12 cellular contexts compared by ENCODE assay signal in the genomic region with DNA sequence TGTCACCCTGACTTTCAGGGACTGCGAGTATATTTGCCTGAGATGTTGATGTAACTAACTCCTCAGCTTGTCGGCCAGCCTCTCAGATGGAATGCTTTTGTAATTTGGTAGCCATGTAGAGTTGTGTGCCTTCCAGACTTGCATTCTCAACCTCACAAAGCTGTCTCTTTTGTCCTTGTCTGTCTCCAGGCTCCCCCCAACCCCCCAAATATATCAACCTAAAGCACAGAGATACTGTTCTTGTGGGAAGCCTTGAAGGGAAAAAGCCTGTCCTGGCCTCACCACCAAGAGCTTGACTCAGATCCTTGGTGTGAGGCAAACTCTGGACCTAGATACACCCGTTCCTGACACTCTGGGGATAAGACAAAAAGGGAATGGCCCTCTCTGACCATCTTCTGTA. TPM values are rescaled to one million over a fixed set of nuclear protein-coding genes. Genes with fewer than 3 reads are reported as not detected.
A peak's percentile ranks its signal among the peaks of the same experiment; 100 is the strongest.
DNase-seq lines count a peak whose midpoint lies in the region; TF ChIP-seq lines count a peak whose summit lies in the region.
"Had no signal": no experiment of that assay in that cellular context is flagged by ENCODE, and none has a peak within 500 bp of the region (broad histone marks: within the 10 kb centered on the region; RNA-seq: fewer than 3 reads in every experiment).

No MANE protein-coding gene starts in this region.

- no peak overlapping the region for H3K4me3 ChIP-seq in adipocyte (ENCODE audit: low read length)
- no peak overlapping the region for H3K4me3 ChIP-seq in skin epidermis
- H3K4me3 ChIP-seq: cardiac muscle cell had no signal

- intact Hi-C loops in Calu3 (cut with micrococcal nuclease; ENCODE audit: unreplicated experiment) = no loop called here

- H3K27ac Mint-ChIP-seq in Calu3 (ENCODE audit: unreplicated experiment) (peak overlapping the region; percentile 88), glutamatergic neuron (ENCODE audit: unreplicated experiment) (peak overlapping the region; percentile 15)
- H3K27ac Mint-ChIP-seq: T-helper 1 cell treated with Interleukin-12 subunit alpha and Interleukin-12 subunit beta and Interleukin-4 antibody, amounts not matched to agents 30 μg/mL and 1 μg/mL, for 36 hours had no signal

- TSS peak; percentile 77 for BruUV-seq in Calu3 (replicated peaks; lab: Mats Ljungman, UMichigan)

- peaks cover 46% of the 10 kb centered on the region for H3K4me1 ChIP-seq in adipocyte (ENCODE audit: control insufficient read depth, insufficient read depth, low read length)

- CTCF ChIA-PET in Calu3 (lab: Charles Lee) = interaction anchor here (2.9 kb wide), 1 partner anchor 35 kb away, joined by 12 read pairs; a partner anchor contains a TSS

- H3K9ac ChIP-seq in adipocyte (ENCODE audit: low read length) = no peak overlapping the region

- H3K36me3 Mint-ChIP-seq in Calu3 (ENCODE audit: insufficient read depth, unreplicated experiment) (peaks cover 33% of the 10 kb centered on the region), glutamatergic neuron (ENCODE audit: unreplicated experiment) (no peaks in the 10 kb centered on the region)

- H3K9me3 Mint-ChIP-seq in Calu3 (ENCODE audit: low read depth, unreplicated experiment) (no peaks in the 10 kb centered on the region), glutamatergic neuron (ENCODE audit: unreplicated experiment) (no peaks in the 10 kb centered on the region)
- H3K9me3 Mint-ChIP-seq: T-helper 1 cell treated with Interleukin-12 subunit alpha and Interleukin-12 subunit beta and Interleukin-4 antibody, amounts not matched to agents 30 μg/mL and 1 μg/mL, for 36 hours had no signal

- H3K4me1 Mint-ChIP-seq in Calu3 (ENCODE audit: low read depth, unreplicated experiment) (peaks cover 50% of the 10 kb centered on the region), glutamatergic neuron (ENCODE audit: low read depth, unreplicated experiment) (peaks cover 3% of the 10 kb centered on the region)

- no peak for TF ChIP-seq CTCF in Calu3 (IDR thresholded peaks at IDR 0.05; ENCODE audit: unreplicated experiment)
- no peak for TF ChIP-seq CTCF in glutamatergic neuron (IDR thresholded peaks at IDR 0.05; ENCODE audit: partially characterized antibody, unreplicated experiment)

- H3K9me3 ChIP-seq in adipocyte (ENCODE audit: control insufficient read depth, low read length) = no peaks in the 10 kb centered on the region

- peaks cover 11% of the 10 kb centered on the region for H3K36me3 ChIP-seq in adipocyte (ENCODE audit: control insufficient read depth, insufficient read depth, low read length, severe bottlenecking)
- H3K36me3 ChIP-seq: cardiac muscle cell had no signal

- no peaks in the 10 kb centered on the region for H3K27me3 Mint-ChIP-seq in Calu3 (ENCODE audit: unreplicated experiment)
- peaks cover 6% of the 10 kb centered on the region for H3K27me3 Mint-ChIP-seq in glutamatergic neuron (ENCODE audit: unreplicated experiment)

- no peaks in the 10 kb centered on the region for H3K27me3 ChIP-seq in adipocyte (replicated peaks; ENCODE audit: control insufficient read depth, insufficient read depth, low read length)
- H3K27me3 ChIP-seq: cardiac muscle cell had no signal

- peak overlapping the region; percentile 50 for H3K4me3 Mint-ChIP-seq in Calu3 (ENCODE audit: low read depth, unreplicated experiment)
- no peak overlapping the region for H3K4me3 Mint-ChIP-seq in glutamatergic neuron (ENCODE audit: unreplicated experiment)
- H3K4me3 Mint-ChIP-seq: T-helper 1 cell treated with Interleukin-12 subunit alpha and Interleukin-12 subunit beta and Interleukin-4 antibody, amounts not matched to agents 30 μg/mL and 1 μg/mL, for 36 hours had no signal

- DNase-seq in Calu3 = no peak
- DNase-seq in adipocyte (ENCODE audit: low read depth) = peak; percentile 52
- no peak for DNase-seq in glutamatergic neuron
- DNase-seq in NCI-H1048 (lab: John Stamatoyannopoulos, UW) = no peak
- no peak for DNase-seq in 8988T
- no peak for DNase-seq in NCI-H1436 treated with DMSO at 0.1 percent for 48 hours (lab: John Stamatoyannopoulos, UW)
- no peak for DNase-seq in stimulated activated CD4-positive, alpha-beta T cell treated with anti-CD3 and anti-CD28 coated beads, Interleukin-4, amount 100 ng/mL, for 24 hours
- DNase-seq: Karpas-422, NCI-H510A treated with DMSO at 0.1 percent for 48 hours had no signal

- H3K27ac ChIP-seq in skin epidermis = peak overlapping the region in 20 of 21 experiments; percentile 45 to 91 (median 82)
- H3K27ac ChIP-seq: cardiac muscle cell had no signal

RNA-seq across cellular contexts. Expression of a gene that starts 18.4 kb away (rescaled TPM):
- total RNA-seq in Calu3 (2022) (96.4 and 98.4 TPM in 2 replicates), glutamatergic neuron (ENCODE audit: unreplicated experiment) (115 TPM)

RNA-seq across cellular contexts. Expression of a gene that starts 18.6 kb away (rescaled TPM):
- total RNA-seq in Calu3 (2022) = 71.3 and 87.3 TPM in 2 replicates
- 49.8 TPM for total RNA-seq in glutamatergic neuron (ENCODE audit: unreplicated experiment)

RNA-seq across cellular contexts. Expression of a gene that starts 35.8 kb away (rescaled TPM):
- total RNA-seq in Calu3 (2022) (253 and 301 TPM in 2 replicates), glutamatergic neuron (ENCODE audit: unreplicated experiment) (not detected)

RNA-seq across cellular contexts. Expression of a gene that starts 52.3 kb away (rescaled TPM):
- 1.9 and 3.5 TPM in 2 replicates for total RNA-seq in Calu3 (2022)
- total RNA-seq in glutamatergic neuron (ENCODE audit: unreplicated experiment) = 0.20 TPM

Comparison
In these comparisons a context has a peak if more than half of its experiments do, and no peak if none do; other contexts are left out.
1. RNA of a gene that starts 35.8 kb away (total RNA-seq): 253 to 301 TPM in Calu3; not detected in glutamatergic neuron (single experiment); every median in the first group is over 100 times any median in the second.